Comparison of ENCODE assay signal across 29 cellular contexts in the genomic region with DNA sequence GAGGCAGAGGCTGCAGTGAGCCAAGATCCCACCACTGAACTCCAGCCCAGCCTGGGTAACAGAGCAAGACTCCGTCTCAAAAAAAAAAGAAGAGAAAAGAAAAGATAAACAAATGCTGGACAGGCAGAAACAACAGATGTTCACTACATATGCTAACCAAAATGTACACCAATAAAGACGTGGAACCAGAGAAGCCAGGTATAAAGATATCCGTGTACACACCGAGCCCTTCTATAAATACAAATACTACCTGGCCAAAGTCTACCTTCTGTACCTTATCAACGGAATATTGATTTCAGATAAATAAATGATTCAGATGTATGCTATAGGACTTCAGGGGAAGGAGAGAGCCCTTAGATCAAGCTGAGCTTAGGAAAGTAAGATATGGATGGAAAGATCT. TPM values are rescaled to one million over a fixed set of nuclear protein-coding genes. Genes with fewer than 3 reads are reported as not detected.
"Had no signal": no experiment of that assay in that cellular context is flagged by ENCODE, and none has a peak within 500 bp of the region (broad histone marks: within the 10 kb centered on the region; RNA-seq: fewer than 3 reads in every experiment).

No MANE protein-coding gene starts in this region.

- H3K4me1 ChIP-seq: esophagus muscularis mucosa, heart right ventricle, left ventricle myocardium inferior, psoas muscle, sigmoid colon, uterus had no signal

- H3K27ac ChIP-seq: esophagus muscularis mucosa, heart right ventricle, left ventricle myocardium inferior, neutrophil, ovary, psoas muscle, sigmoid colon, thoracic aorta, uterus had no signal

- H3K27me3 ChIP-seq: heart right ventricle, neutrophil, ovary, sigmoid colon, uterus had no signal

- ATAC-seq: heart right ventricle; psoas muscle; stimulated activated naive CD8-positive, alpha-beta T cell treated with anti-CD3 and anti-CD28 coated beads, Interleukin-15, Interleukin-2, amounts not matched to agents 100 U/mL and 50 U/mL, for 24 hours; T-helper 17 cell had no signal

- H3K36me3 ChIP-seq: esophagus muscularis mucosa, heart right ventricle, left ventricle myocardium inferior, neutrophil, ovary, sigmoid colon, thoracic aorta, uterus had no signal

- H3K4me3 ChIP-seq: esophagus muscularis mucosa, heart right ventricle, left ventricle myocardium inferior, lung, ovary, psoas muscle, sigmoid colon, smooth muscle cell, thoracic aorta, uterus had no signal

- H3K9me3 ChIP-seq: esophagus muscularis mucosa, left ventricle myocardium inferior, neutrophil, ovary, psoas muscle, sigmoid colon, thoracic aorta, uterus had no signal

- DNase-seq: activated CD4-positive, alpha-beta memory T cell treated with anti-CD3 and anti-CD28 coated beads for 36 hours; activated CD4-positive, alpha-beta T cell treated with anti-CD3 and anti-CD28 coated beads, Interleukin-2, amount 10 ng/mL, durations not matched to agents 24 days and 14 days; activated CD4-positive, CD25-positive, alpha-beta regulatory T cell treated with anti-CD3 and anti-CD28 coated beads, Interleukin-2, amount 50 U/mL, for 72 hours; activated CD8-positive, alpha-beta memory T cell treated with anti-CD3 and anti-CD28 coated beads, Interleukin-2, amount 50 U/mL, for 4 hours; activated gamma-delta T cell; activated naive CD4-positive, alpha-beta T cell treated with anti-CD3 and anti-CD28 coated beads, Interleukin-2, amount 10 ng/mL, durations not matched to agents 7 days and 5 days; activated naive CD8-positive, alpha-beta T cell treated with anti-CD3 and anti-CD28 coated beads, Interleukin-2, amount 10 ng/mL, durations not matched to agents 7 days and 5 days; activated T-cell treated with anti-CD3 and anti-CD28 coated beads, Interleukin-2, amount 50 U/mL, for 1 hour; caudate nucleus; foreskin melanocyte; heart right ventricle; left ventricle myocardium inferior; mesendoderm; naive B cell; nephron progenitor cell; ovary; psoas muscle; sigmoid colon; stimulated activated CD4-positive, alpha-beta T cell treated with anti-CD3 and anti-CD28 coated beads, Interleukin-2, amount 100 ng/mL, for 24 hours; stimulated activated naive CD8-positive, alpha-beta T cell treated with anti-CD3 and anti-CD28 coated beads, Interleukin-15, Interleukin-2, amounts not matched to agents 100 U/mL and 50 U/mL, for 24 hours; T-helper 17 cell; T1000; uterus had no signal

RNA-seq across cellular contexts. Expression of gene KRT8, which starts 10.8 kb away (rescaled TPM):
- total RNA-seq: activated CD8-positive, alpha-beta memory T cell treated with anti-CD3 and anti-CD28 coated beads for 36 hours had no signal
